In the genomic region with DNA sequence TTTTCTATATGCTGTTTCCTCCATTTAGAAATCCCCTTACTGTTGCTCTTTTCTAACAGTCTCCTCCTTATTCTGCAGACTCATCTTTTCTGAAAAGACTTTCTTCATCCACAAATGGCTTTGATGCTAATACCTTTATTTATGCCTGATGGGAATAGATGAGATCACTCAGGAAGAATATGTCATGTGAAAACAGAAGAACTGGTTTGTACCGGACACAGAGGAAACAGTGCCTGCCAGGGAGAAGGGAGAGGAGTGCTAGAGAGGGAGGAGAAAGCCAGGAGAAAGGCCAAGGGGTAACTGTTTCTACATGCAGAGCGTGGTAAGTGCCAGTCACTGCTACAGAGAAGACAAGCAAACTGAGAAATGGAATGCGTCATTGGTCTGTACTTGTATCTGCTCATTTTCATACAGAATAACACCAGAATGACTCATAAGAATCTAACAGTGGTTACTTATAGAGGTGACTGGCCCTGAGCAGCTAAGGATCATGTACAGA, we compare ENCODE assay signal across 8 cellular contexts. TPM values are rescaled to one million over a fixed set of nuclear protein-coding genes. Genes with fewer than 3 reads are reported as not detected.
A peak's percentile ranks its signal among the peaks of the same experiment; 100 is the strongest.
DNase-seq lines count a peak whose midpoint lies in the region; ATAC-seq and TF ChIP-seq lines count a peak whose summit lies in the region.

No MANE protein-coding gene starts in this region.

- WGBS in stomach, 5 donors: 9 to 29% (median 11%) methylated on average over 3 of the region's 3 CpGs

- H3K36me3 ChIP-seq in stomach (no peaks in the 10 kb centered on the region), Caco-2 (ENCODE audit: control insufficient read depth, insufficient read depth, low read length) (no peaks in the 10 kb centered on the region)

- CTCF ChIA-PET in activated CD8-positive, alpha-beta T cell treated with anti-CD3 and anti-CD28 coated beads, Interleukin-2, amount 10 ng/mL, durations not matched to agents 7 days and 5 days (lab: Charles Lee): interaction anchor here (0.8 kb wide), 1 partner anchor 10 kb away, joined by 3 read pairs; no protein-coding TSS in a partner anchor
- CTCF ChIA-PET in Caco-2 (lab: Charles Lee): no interaction called here

- no peak overlapping the region for H3K27ac Mint-ChIP-seq in activated CD8-positive, alpha-beta T cell treated with anti-CD3 and anti-CD28 coated beads, Interleukin-2, amount 10 ng/mL, durations not matched to agents 7 days and 5 days
- no peak overlapping the region for H3K27ac Mint-ChIP-seq in Caco-2 (ENCODE audit: unreplicated experiment)

- no peaks in the 10 kb centered on the region for H3K36me3 Mint-ChIP-seq in activated CD8-positive, alpha-beta T cell treated with anti-CD3 and anti-CD28 coated beads, Interleukin-2, amount 10 ng/mL, durations not matched to agents 7 days and 5 days (ENCODE audit: low read depth)
- H3K36me3 Mint-ChIP-seq in Caco-2 (ENCODE audit: insufficient read depth, unreplicated experiment): no peaks in the 10 kb centered on the region

- no TSS peak for BruUV-seq in Caco-2 (replicated peaks; lab: Mats Ljungman, UMichigan)

- no peaks in the 10 kb centered on the region for H3K9me3 ChIP-seq in stomach
- no peaks in the 10 kb centered on the region for H3K9me3 ChIP-seq in Caco-2

- peaks cover 8 to 25% (median 14%) of the 10 kb centered on the region in 4 donors for H3K4me1 ChIP-seq in stomach
- H3K4me1 ChIP-seq in Caco-2: no peaks in the 10 kb centered on the region

- peak; percentile 17 for DNase-seq in GDM1 (lab: John Stamatoyannopoulos, UW)
- DNase-seq in GM20000 (ENCODE audit: low spot score): peak; percentile 63
- DNase-seq in activated CD8-positive, alpha-beta T cell treated with anti-CD3 and anti-CD28 coated beads, Interleukin-2, amount 10 ng/mL, durations not matched to agents 7 days and 5 days: no peak
- peak; percentile 75 for DNase-seq in hepatic stellate cell (ENCODE audit: low spot score)
- DNase-seq in stomach: no peak
- DNase-seq in NCI-H2171 (lab: John Stamatoyannopoulos, UW): no peak
- DNase-seq in Caco-2: no peak

- peak; percentile 100 for ATAC-seq in HG03520 (IDR thresholded peaks at IDR 0.05; ENCODE audit: unreplicated experiment)
- ATAC-seq in activated CD8-positive, alpha-beta T cell treated with anti-CD3 and anti-CD28 coated beads, Interleukin-2, amount 10 ng/mL, durations not matched to agents 7 days and 5 days: peak; percentile 53

- H3K27me3 ChIP-seq in stomach: no peaks in the 10 kb centered on the region
- no peaks in the 10 kb centered on the region for H3K27me3 ChIP-seq in Caco-2 (replicated peaks; ENCODE audit: control insufficient read depth, insufficient read depth, low read length)

- peaks cover 6% of the 10 kb centered on the region for H3K4me1 Mint-ChIP-seq in activated CD8-positive, alpha-beta T cell treated with anti-CD3 and anti-CD28 coated beads, Interleukin-2, amount 10 ng/mL, durations not matched to agents 7 days and 5 days (ENCODE audit: low read depth)
- peaks cover 7% of the 10 kb centered on the region for H3K4me1 Mint-ChIP-seq in Caco-2 (ENCODE audit: low read depth, unreplicated experiment)

- no peak for TF ChIP-seq POLR2A in stomach (IDR thresholded peaks at IDR 0.05)

- H3K27me3 Mint-ChIP-seq in activated CD8-positive, alpha-beta T cell treated with anti-CD3 and anti-CD28 coated beads, Interleukin-2, amount 10 ng/mL, durations not matched to agents 7 days and 5 days (ENCODE audit: low read depth): peaks cover 4% of the 10 kb centered on the region
- H3K27me3 Mint-ChIP-seq in Caco-2 (ENCODE audit: insufficient read depth, unreplicated experiment): peaks cover 8% of the 10 kb centered on the region

- H3K4me3 ChIP-seq in stomach: no peak overlapping the region
- no peak overlapping the region for H3K4me3 ChIP-seq in Caco-2 (ENCODE audit: low read depth, low read length)

- intact Hi-C loops in stomach (cut with DNase I; ENCODE audit: low total_unique reads): no loop called here
- intact Hi-C loops in Caco-2 (cut with micrococcal nuclease; ENCODE audit: unreplicated experiment): no loop called here

- POLR2A ChIA-PET in activated CD8-positive, alpha-beta T cell treated with anti-CD3 and anti-CD28 coated beads, Interleukin-2, amount 10 ng/mL, durations not matched to agents 7 days and 5 days (lab: Charles Lee): no interaction called here
- POLR2A ChIA-PET in Caco-2 (lab: Charles Lee): no interaction called here

- H3K27ac ChIP-seq in stomach: peak overlapping the region in 4 of 5 donors; percentile 14 to 39 (median 33)

- no peaks in the 10 kb centered on the region for H3K9me3 Mint-ChIP-seq in activated CD8-positive, alpha-beta T cell treated with anti-CD3 and anti-CD28 coated beads, Interleukin-2, amount 10 ng/mL, durations not matched to agents 7 days and 5 days (ENCODE audit: insufficient read depth)
- no peaks in the 10 kb centered on the region for H3K9me3 Mint-ChIP-seq in Caco-2 (ENCODE audit: unreplicated experiment)

- TF ChIP-seq CTCF in GM20000 (IDR thresholded peaks at IDR 0.05; ENCODE audit: extremely low read depth, missing control alignments): no peak
- TF ChIP-seq CTCF in stomach (IDR thresholded peaks at IDR 0.05): no peak
- TF ChIP-seq CTCF in Caco-2 (IDR thresholded peaks at IDR 0.05; ENCODE audit: insufficient read depth in 1 of 2, low read depth in 1 of 2, low read length in 1 of 2, severe bottlenecking in 1 of 2, unreplicated experiment in 1 of 2): no peak

- no peak overlapping the region for H3K4me3 Mint-ChIP-seq in activated CD8-positive, alpha-beta T cell treated with anti-CD3 and anti-CD28 coated beads, Interleukin-2, amount 10 ng/mL, durations not matched to agents 7 days and 5 days
- H3K4me3 Mint-ChIP-seq in Caco-2 (ENCODE audit: unreplicated experiment): no peak overlapping the region

- TF ChIP-seq EP300 in stomach (IDR thresholded peaks at IDR 0.05): no peak

RNA-seq across cellular contexts. Expression of a gene that starts 45.9 kb away (rescaled TPM):
- 10 to 100 TPM; 50.2 to 53.5 TPM for total RNA-seq in activated CD8-positive, alpha-beta T cell treated with anti-CD3 and anti-CD28 coated beads, Interleukin-2, amount 10 ng/mL, durations not matched to agents 7 days and 5 days
- total RNA-seq in stomach (100 to 1,000 TPM in 2 of 5 donors, 10 to 100 TPM in 3; 28.1 to 161 (median 44.3) TPM), Caco-2 (2022) (34.2 and 34.7 TPM in 2 replicates)
- 10 to 100 TPM; 19.9 to 31.5 (median 22.7) TPM for polyA plus RNA-seq in stomach

Comparison
In these comparisons a context has a peak if more than half of its experiments do, and no peak if none do; other contexts are left out.
1. DNase-seq: peak in GDM1 (single experiment), GM20000 (single experiment) and hepatic stellate cell (single experiment); none in activated CD8-positive, alpha-beta T cell treated with anti-CD3 and anti-CD28 coated beads, Interleukin-2, amount 10 ng/mL, durations not matched to agents 7 days and 5 days (single experiment), stomach (single experiment), NCI-H2171 (single experiment) and Caco-2 (0 of 2).